ENCODE assay signal across 10 cellular contexts in the genomic region with DNA sequence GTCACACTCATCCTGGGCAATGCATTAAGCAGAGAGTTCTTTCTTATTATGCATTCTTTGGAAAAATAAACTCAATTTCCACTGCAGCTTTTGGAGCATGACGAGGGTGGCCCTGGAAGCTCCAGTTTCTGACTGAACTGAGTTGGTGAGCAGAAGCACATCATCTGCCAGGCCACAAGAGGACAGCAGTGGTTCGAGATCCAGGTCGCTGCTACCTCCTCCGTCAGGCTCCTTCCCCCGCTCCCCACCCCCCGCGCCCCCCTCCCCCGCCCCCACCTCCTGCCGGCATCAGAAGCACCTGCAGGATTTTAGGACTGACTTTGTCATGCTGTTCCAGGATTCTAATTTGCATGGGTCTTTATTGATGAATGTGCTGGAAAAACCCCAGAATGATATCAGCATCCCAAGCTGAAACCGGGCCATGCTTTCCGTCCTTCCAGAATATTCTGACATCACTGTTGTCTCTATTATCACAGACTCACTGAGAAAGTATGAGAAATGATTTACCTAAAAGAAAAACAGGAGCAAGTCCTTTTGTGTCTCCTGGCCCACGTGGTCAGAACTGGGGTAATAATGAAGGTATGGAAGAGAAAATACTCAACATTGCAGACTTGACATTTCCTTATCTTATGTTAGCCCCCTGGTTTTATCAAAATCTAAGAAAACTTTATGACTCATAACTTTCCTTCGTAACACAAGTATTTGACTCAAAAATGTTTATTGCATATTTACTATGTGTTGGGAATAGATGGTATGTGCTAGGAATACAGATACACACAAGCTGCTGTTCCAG.
A peak's percentile ranks its signal among the peaks of the same experiment; 100 is the strongest.
DNase-seq lines count a peak whose midpoint lies in the region; ATAC-seq and TF ChIP-seq lines count a peak whose summit lies in the region.
"Had no signal": no experiment of that assay in that cellular context is flagged by ENCODE, and none has a peak within 500 bp of the region (broad histone marks: within the 10 kb centered on the region; RNA-seq: fewer than 3 reads in every experiment).

No MANE protein-coding gene starts in this region.

- intact Hi-C loops in psoas muscle (cut with DNase I): no loop called here

- H2BK5ac ChIP-seq in H9 (ENCODE audit: insufficient read length, low read length): no peak overlapping the region

- no peak overlapping the region for H3K56ac ChIP-seq in H9 (ENCODE audit: insufficient read length, low read depth, low read length)

- H3K27me3 Mint-ChIP-seq in H9 (ENCODE audit: low read depth): peaks cover 23% of the 10 kb centered on the region

- H3K4ac ChIP-seq in H9 (ENCODE audit: low read depth, low read length): no peak overlapping the region

- no peaks in the 10 kb centered on the region for H3K4me1 ChIP-seq in H9 (ENCODE audit: insufficient read depth, low read length)
- no peaks in the 10 kb centered on the region for H3K4me1 ChIP-seq in psoas muscle

- H3K27ac ChIP-seq in H9 (ENCODE audit: insufficient read length, low read depth, low read length) (no peak overlapping the region), psoas muscle (no peak overlapping the region)
- H3K27ac ChIP-seq: epithelial cell of prostate, SK-N-MC had no signal

- H3K23me2 ChIP-seq in H9 (ENCODE audit: insufficient read length, low read depth, low read length, poor library complexity, severe bottlenecking): no peaks in the 10 kb centered on the region

- no peaks in the 10 kb centered on the region for H4K20me1 ChIP-seq in H9 (ENCODE audit: control insufficient read depth, insufficient read depth, insufficient read length)

- DNase-seq in AG08395 (ENCODE audit: low spot score): peak; percentile 61
- DNase-seq in H9: peak; percentile 85
- peak; percentile 16 for DNase-seq in kidney glomerular epithelial cell (lab: John Stamatoyannopoulos, UW)
- DNase-seq in psoas muscle: no peak
- no peak for DNase-seq in dermis blood vessel endothelial cell
- DNase-seq in hippocampal formation (lab: John Stamatoyannopoulos, UW): no peak
- DNase-seq in activated CD4-positive, alpha-beta T cell treated with anti-CD3 and anti-CD28 coated beads for 48 hours: no peak

- WGBS in H9 (ENCODE audit: extremely low coverage, insufficient read length, low lambda C conversion rate): no CpG with 5 or more reads among the region's 13 CpGs
- 9 to 12% (median 12%) methylated on average over 12 to 13 of the region's 13 CpGs for WGBS in psoas muscle, 3 donors

- no peak overlapping the region for H2BK15ac ChIP-seq in H9 (ENCODE audit: low read depth, low read length)

- no peak overlapping the region for H2BK20ac ChIP-seq in H9 (ENCODE audit: low read depth, low read length, poor library complexity, severe bottlenecking)

- H3K9me3 Mint-ChIP-seq in H9: peaks cover 14 to 24% of the 10 kb centered on the region in 2 experiments

- peaks cover 3 to 12% (median 11%) of the 10 kb centered on the region in 3 experiments for H3K36me3 Mint-ChIP-seq in H9 (ENCODE audit: insufficient read depth in 1 of 3, low read depth in 3 of 3)

- no peak for ATAC-seq in psoas muscle

- H3K9me3 ChIP-seq in H9 (ENCODE audit: control insufficient read depth, low read depth, low read length) (peaks cover 10% of the 10 kb centered on the region), psoas muscle (no peaks in the 10 kb centered on the region)

- no peak overlapping the region for H4K8ac ChIP-seq in H9 (replicated peaks; ENCODE audit: insufficient read length, low read depth, low read length)

- H2AK5ac ChIP-seq in H9 (ENCODE audit: insufficient read length, low read length): no peak overlapping the region

- H3K27ac Mint-ChIP-seq in H9: no peak overlapping the region

- H3K14ac ChIP-seq in H9 (ENCODE audit: insufficient read depth, low read length): no peak overlapping the region

- H3K4me2 ChIP-seq in H9 (ENCODE audit: insufficient read depth, insufficient read length, low read length): no peak overlapping the region

- H3K36me3 ChIP-seq in psoas muscle (ENCODE audit: insufficient read depth in 1 of 2, low read depth in 1 of 2): no peaks in the 10 kb centered on the region

- H3K4me3 ChIP-seq in WI38 (ENCODE audit: low read depth, low read length) (no peak overlapping the region), psoas muscle (no peak overlapping the region)
- H3K4me3 ChIP-seq: SK-N-MC had no signal

- H3K4me1 Mint-ChIP-seq in H9: peaks cover 5 to 6% of the 10 kb centered on the region in 2 experiments

- no peak overlapping the region for H2BK12ac ChIP-seq in H9 (ENCODE audit: insufficient read length, low read depth, low read length)

- no peak overlapping the region for H4K5ac ChIP-seq in H9 (ENCODE audit: insufficient read length, low read depth, low read length)

- H3K18ac ChIP-seq in H9 (ENCODE audit: insufficient read length, low read depth, low read length): no peak overlapping the region

- no peak overlapping the region for H2AFZ ChIP-seq in H9 (ENCODE audit: low read length)

- TF ChIP-seq CTCF in H9 (conservative IDR thresholded peaks at IDR 0.05): peak; percentile 73
- peak; percentile 73 for TF ChIP-seq CTCF in WI38 (IDR thresholded peaks at IDR 0.05; ENCODE audit: low read depth, low read length)
- TF ChIP-seq CTCF in psoas muscle (IDR thresholded peaks at IDR 0.05): no peak

- H3K23ac ChIP-seq in H9 (ENCODE audit: insufficient read length, low read depth, low read length): no peak overlapping the region

- H2BK120ac ChIP-seq in H9 (ENCODE audit: low read depth, low read length, poor library complexity, severe bottlenecking): no peak overlapping the region

- no peak overlapping the region for H4K91ac ChIP-seq in H9 (ENCODE audit: insufficient read length, low read depth, low read length)

- no peaks in the 10 kb centered on the region for H3K27me3 ChIP-seq in H9 (ENCODE audit: insufficient read depth, low read length)
- H3K27me3 ChIP-seq in psoas muscle (ENCODE audit: insufficient read depth in 3 of 3, low read length in 2 of 3): no peaks in the 10 kb centered on the region

- no peak overlapping the region for H3K9ac ChIP-seq in H9 (ENCODE audit: extremely low read depth, insufficient read length, low read length)

- H3K79me2 ChIP-seq in H9 (ENCODE audit: insufficient read depth, low read length): no peaks in the 10 kb centered on the region

- no peak overlapping the region for H3T11ph ChIP-seq in H9 (ENCODE audit: low read length)

- H3K4me3 Mint-ChIP-seq in H9: no peak overlapping the region

- H3K79me1 ChIP-seq in H9 (ENCODE audit: insufficient read depth, low read depth, low read length, poor library complexity, severe bottlenecking): no peaks in the 10 kb centered on the region

Comparison
In these comparisons a context has a peak if more than half of its experiments do, and no peak if none do; other contexts are left out.
1. DNase-seq: peak in AG08395 (single experiment), H9 (single experiment) and kidney glomerular epithelial cell (single experiment); none in psoas muscle (0 of 2), dermis blood vessel endothelial cell (single experiment), hippocampal formation (0 of 2) and activated CD4-positive, alpha-beta T cell treated with anti-CD3 and anti-CD28 coated beads for 48 hours (single experiment).